32 cellular contexts compared by ENCODE assay signal in genomic region chr19:51156710-51157109, GRCh38. TPM values are rescaled to one million over a fixed set of nuclear protein-coding genes. Genes with fewer than 3 reads are reported as not detected.
"Had no signal": no experiment of that assay in that cellular context is flagged by ENCODE, and none has a peak within 500 bp of the region (broad histone marks: within the 10 kb centered on the region; RNA-seq: fewer than 3 reads in every experiment).

No MANE protein-coding gene starts in this region.

- H3K79me2 ChIP-seq: parathyroid adenoma had no signal

- DNase-seq: cortex of kidney; effector CD4-positive, alpha-beta T cell; foreskin fibroblast; gastrocnemius medialis; head of caudate nucleus; left cardiac atrium; left lung; mesenchymal stem cell; stimulated activated CD4-positive, alpha-beta T cell treated with anti-CD3 and anti-CD28 coated beads, Interleukin-12 subunit alpha, Interleukin-12 subunit beta, amount 100 ng/mL, for 4 hours; stimulated activated CD4-positive, alpha-beta T cell treated with anti-CD3 and anti-CD28 coated beads, Interleukin-1b, Interleukin-23, amount 100 ng/mL, for 48 hours; stimulated activated CD4-positive, alpha-beta T cell treated with anti-CD3 and anti-CD28 coated beads, Interleukin-4, amount 100 ng/mL, for 1 hour; stimulated activated CD8-positive, alpha-beta memory T cell treated with anti-CD3 and anti-CD28 coated beads, Interleukin-4, amount 100 ng/mL, for 48 hours; stimulated activated naive CD4-positive, alpha-beta T cell; stimulated activated naive CD8-positive, alpha-beta T cell treated with anti-CD3 and anti-CD28 coated beads, Interleukin-15, amount 100 ng/mL, for 72 hours; trophoblast cell had no signal

- H3K9ac ChIP-seq: parathyroid adenoma had no signal

- H3K4me1 ChIP-seq: gastrocnemius medialis, parathyroid adenoma, right atrium auricular region, vagina had no signal

- H3K9me3 ChIP-seq: gastrocnemius medialis, left lung, neutrophil, right atrium auricular region, suprapubic skin, vagina had no signal

- H3K4me2 ChIP-seq: smooth muscle cell had no signal

- H3K4me3 ChIP-seq: gastrocnemius medialis, left lung, right atrium auricular region, smooth muscle cell, suprapubic skin, vagina had no signal

- H3K36me3 ChIP-seq: gastrocnemius medialis, right atrium auricular region, suprapubic skin, vagina had no signal

- H2AFZ ChIP-seq: parathyroid adenoma had no signal

- ATAC-seq: esophagus mucosa; gastrocnemius medialis; left cardiac atrium; left lung; naive thymus-derived CD8-positive, alpha-beta T cell; sciatic nerve had no signal

- H3K27me3 ChIP-seq: gastrocnemius medialis, right atrium auricular region, vagina had no signal

- H3K27ac ChIP-seq: epithelial cell of prostate, gastrocnemius medialis, left lung, neutrophil, parathyroid adenoma, right atrium auricular region, suprapubic skin, vagina had no signal

RNA-seq across cellular contexts. Expression of gene SIGLEC7, which starts 14.6 kb away (rescaled TPM):
- total RNA-seq: glomerular endothelial cell; kidney epithelial cell; lower leg skin; lung microvascular endothelial cell; myocyte; naive thymus-derived CD8-positive, alpha-beta T cell; neural crest cell; progenitor cell of endocrine pancreas; smooth muscle cell; suprapubic skin had no signal
- polyA plus RNA-seq: smooth muscle cell had no signal

RNA-seq across cellular contexts. Expression of gene SIGLEC9, which starts 32.0 kb away (rescaled TPM):
- total RNA-seq: glomerular endothelial cell, myocyte, neural crest cell, progenitor cell of endocrine pancreas, smooth muscle cell had no signal
- polyA plus RNA-seq: smooth muscle cell had no signal
